Comparison of ENCODE assay signal across 9 cellular contexts in genomic region chr10:79981356-79981672, GRCh38. TPM values are rescaled to one million over a fixed set of nuclear protein-coding genes. Genes with fewer than 3 reads are reported as not detected.
DNase-seq lines count a peak whose midpoint lies in the region; ATAC-seq and TF ChIP-seq lines count a peak whose summit lies in the region.
"Had no signal": no experiment of that assay in that cellular context is flagged by ENCODE, and none has a peak within 500 bp of the region (broad histone marks: within the 10 kb centered on the region; RNA-seq: fewer than 3 reads in every experiment).

No MANE protein-coding gene starts in this region.

- H3K36me3 ChIP-seq in BLaER1 (no peaks in the 10 kb centered on the region), SJSA1 (no peaks in the 10 kb centered on the region), neural progenitor cell (no peaks in the 10 kb centered on the region)

- no peak for TF ChIP-seq CTCF in fibroblast of mammary gland (conservative IDR thresholded peaks at IDR 0.05; ENCODE audit: control insufficient read depth, insufficient read depth, low read depth, low read length)
- no peak for TF ChIP-seq CTCF in neural progenitor cell (IDR thresholded peaks at IDR 0.05)

- H3K4me3 ChIP-seq in BLaER1 (peak overlapping the region; percentile 89), SJSA1 (peak overlapping the region; percentile 50), fibroblast of mammary gland (ENCODE audit: control insufficient read depth, low read depth, low read length) (peak overlapping the region; percentile 23), neural progenitor cell (peak overlapping the region; percentile 58)

- peaks cover 36% of the 10 kb centered on the region for H3K27me3 Mint-ChIP-seq in neural progenitor cell (ENCODE audit: insufficient read depth, low read depth)

- H4K20me1 ChIP-seq in BLaER1 (no peaks in the 10 kb centered on the region), neural progenitor cell (ENCODE audit: low read depth) (no peaks in the 10 kb centered on the region)

- ATAC-seq in GM18907 (IDR thresholded peaks at IDR 0.05; ENCODE audit: unreplicated experiment): no peak

- peaks cover 2% of the 10 kb centered on the region for H3K36me3 Mint-ChIP-seq in neural progenitor cell

- H3K27me3 ChIP-seq in BLaER1 (peaks cover 39% of the 10 kb centered on the region), SJSA1 (replicated peaks) (no peaks in the 10 kb centered on the region), neural progenitor cell (peaks cover 75% of the 10 kb centered on the region)

- peaks cover 3% of the 10 kb centered on the region for H3F3A ChIP-seq in neural progenitor cell (ENCODE audit: low read depth)

- H3K9me3 ChIP-seq in BLaER1: peaks cover 9% of the 10 kb centered on the region
- H3K9me3 ChIP-seq in SJSA1 (replicated peaks): no peaks in the 10 kb centered on the region
- H3K9me3 ChIP-seq in neural progenitor cell (ENCODE audit: low read depth): no peaks in the 10 kb centered on the region

- H3K79me2 ChIP-seq in neural progenitor cell (ENCODE audit: low read depth): no peaks in the 10 kb centered on the region

- DNase-seq in SJSA1 (ENCODE audit: low read depth in 1 of 2, low spot score in 2 of 2) (no peak), fibroblast of mammary gland (ENCODE audit: low read depth) (no peak), neural progenitor cell (ENCODE audit: low spot score) (no peak), hippocampal formation (lab: John Stamatoyannopoulos, UW) (no peak), NK-92 (lab: John Stamatoyannopoulos, UW; ENCODE audit: unreplicated experiment) (no peak)
- no peak for DNase-seq in stimulated activated CD4-positive, alpha-beta T cell treated with anti-CD3 and anti-CD28 coated beads, Interleukin-12 subunit alpha, Interleukin-12 subunit beta, amount 100 ng/mL, for 4 hours

- H3K9me3 Mint-ChIP-seq in neural progenitor cell: peaks cover 2% of the 10 kb centered on the region

- H3K4me2 ChIP-seq in BLaER1: peak overlapping the region; percentile 97
- peak overlapping the region; percentile 87 for H3K4me2 ChIP-seq in neural progenitor cell

- H2AFZ ChIP-seq in neural progenitor cell (replicated peaks): peak overlapping the region; percentile 94

- H3K4me3 Mint-ChIP-seq in neural progenitor cell: peak overlapping the region; percentile 76

- H3K27ac ChIP-seq in BLaER1 (no peak overlapping the region), SJSA1 (peak overlapping the region; percentile 80), neural progenitor cell (no peak overlapping the region)

- H3K4me1 ChIP-seq in BLaER1 (peaks cover 14% of the 10 kb centered on the region; the same call in 1 of the 2 replicates), SJSA1 (replicated peaks) (peaks cover 41% of the 10 kb centered on the region), neural progenitor cell (peaks cover 3% of the 10 kb centered on the region)

- H3K4me1 Mint-ChIP-seq in neural progenitor cell: peaks cover 2% of the 10 kb centered on the region

- no peak overlapping the region for H3K27ac Mint-ChIP-seq in neural progenitor cell

- H3K9ac ChIP-seq in BLaER1: peak overlapping the region; percentile 75
- H3K9ac ChIP-seq in neural progenitor cell: no peak overlapping the region

RNA-seq across cellular contexts. Expression of gene SFTPD, which starts 32.4 kb away (rescaled TPM):
- 0.29 TPM in 1 of 2 replicates, not detected in the other for total RNA-seq in SJSA1 (2014; rRNA removed; shearing (Covaris generic))
- 0.09 TPM in 1 of 2 replicates, not detected in the other for total RNA-seq in neural progenitor cell (ENCODE audit: low replicate concordance)
- total RNA-seq: dermis microvascular lymphatic vessel endothelial cell had no signal

Comparison
In these comparisons a context has a peak if more than half of its experiments do, and no peak if none do; other contexts are left out.
1. H3K4me3 ChIP-seq: peak in every context shown above with its lines; median percentile 89 in BLaER1; 58 in neural progenitor cell; 50 in SJSA1; 23 in fibroblast of mammary gland.